Comparison of ENCODE assay signal across 29 cellular contexts in genomic region chr6:24497254-24497989, GRCh38. TPM values are rescaled to one million over a fixed set of nuclear protein-coding genes. Genes with fewer than 3 reads are reported as not detected.
DNase-seq lines count a peak whose midpoint lies in the region; ATAC-seq and TF ChIP-seq lines count a peak whose summit lies in the region.
"Had no signal": no experiment of that assay in that cellular context is flagged by ENCODE, and none has a peak within 500 bp of the region (broad histone marks: within the 10 kb centered on the region; RNA-seq: fewer than 3 reads in every experiment).

No MANE protein-coding gene starts in this region.

- H2AK5ac ChIP-seq in H9 (ENCODE audit: insufficient read length, low read length): no peak overlapping the region

- POLR2A ChIA-PET in CD8-positive, alpha-beta T cell (lab: Charles Lee): no interaction called here
- POLR2A ChIA-PET in naive thymus-derived CD4-positive, alpha-beta T cell (lab: Charles Lee): interaction anchor here (0.7 to 2.1 kb wide), 5 partner anchors 10 to 1473 kb away, joined by 3 to 5 read pairs (median 4); no protein-coding TSS in a partner anchor

- H3K27me3 Mint-ChIP-seq in CD8-positive, alpha-beta T cell (ENCODE audit: low read depth): no peaks in the 10 kb centered on the region
- H3K27me3 Mint-ChIP-seq in naive thymus-derived CD4-positive, alpha-beta T cell: peaks cover 0 to 2% (median 0%) of the 10 kb centered on the region in 5 donors
- H3K27me3 Mint-ChIP-seq in H9 (ENCODE audit: low read depth): peaks cover 34% of the 10 kb centered on the region

- H4K91ac ChIP-seq in H9 (ENCODE audit: insufficient read length, low read depth, low read length): no peak overlapping the region

- no peaks in the 10 kb centered on the region for H3K79me1 ChIP-seq in H9 (ENCODE audit: insufficient read depth, low read depth, low read length, poor library complexity, severe bottlenecking)

- peaks cover 11% of the 10 kb centered on the region for H3K23me2 ChIP-seq in H9 (ENCODE audit: insufficient read length, low read depth, low read length, poor library complexity, severe bottlenecking)

- H4K5ac ChIP-seq in H9 (ENCODE audit: insufficient read length, low read depth, low read length): no peak overlapping the region

- no peak overlapping the region for H2BK15ac ChIP-seq in H9 (ENCODE audit: low read depth, low read length)

- peaks cover 12% of the 10 kb centered on the region for H3K4me1 ChIP-seq in CD8-positive, alpha-beta T cell (ENCODE audit: insufficient read depth, low read length)
- peaks cover 12 to 15% of the 10 kb centered on the region in 2 donors for H3K4me1 ChIP-seq in naive thymus-derived CD4-positive, alpha-beta T cell (ENCODE audit: control insufficient read depth in 2 of 2, insufficient read depth in 2 of 2, low read length in 2 of 2)
- H3K4me1 ChIP-seq in breast epithelium: no peaks in the 10 kb centered on the region
- peaks cover 0 to 20% (median 0%) of the 10 kb centered on the region in 4 donors for H3K4me1 ChIP-seq in right lobe of liver
- H3K4me1 ChIP-seq in H9 (ENCODE audit: insufficient read depth, low read length): peaks cover 2% of the 10 kb centered on the region; the same call in 1 of the 2 replicates
- H3K4me1 ChIP-seq: foreskin keratinocyte had no signal

- no peak overlapping the region for H4K8ac ChIP-seq in H9 (replicated peaks; ENCODE audit: insufficient read length, low read depth, low read length)

- H3K4ac ChIP-seq in H9 (ENCODE audit: low read depth, low read length): no peak overlapping the region

- H3T11ph ChIP-seq in H9 (ENCODE audit: low read length): no peak overlapping the region

- H2AFZ ChIP-seq in H9 (ENCODE audit: low read length): no peak overlapping the region

- ATAC-seq in CD8-positive, alpha-beta T cell: no peak
- ATAC-seq in HG03575 (IDR thresholded peaks at IDR 0.05; ENCODE audit: extremely low read depth, insufficient number of reproducible peaks, low FRiP score, unreplicated experiment) (peak; percentile 35), right lobe of liver (no peak)
- ATAC-seq in naive thymus-derived CD4-positive, alpha-beta T cell: no peak
- ATAC-seq: activated naive CD4-positive, alpha-beta T cell treated with anti-CD3 and anti-CD28 coated beads, Interleukin-2, amount 50 U/mL, for 72 hours; esophagus mucosa; foreskin keratinocyte; heart right ventricle; mucosa of descending colon; sciatic nerve had no signal

- 93% methylated on average over 10 of the region's 11 CpGs for WGBS in right lobe of liver (ENCODE audit: insufficient coverage, low coverage, low lambda C conversion rate, missing lambda C conversion rate)
- WGBS in H9 (ENCODE audit: extremely low coverage, insufficient read length, low lambda C conversion rate): no CpG with 5 or more reads among the region's 11 CpGs

- CTCF ChIA-PET in CD8-positive, alpha-beta T cell (lab: Charles Lee): interaction anchor here (1.1 kb wide), 1 partner anchor 24 kb away, joined by 4 read pairs; no protein-coding TSS in a partner anchor
- CTCF ChIA-PET in naive thymus-derived CD4-positive, alpha-beta T cell (lab: Charles Lee): no interaction called here

- H4K20me1 ChIP-seq in H9 (ENCODE audit: control insufficient read depth, insufficient read depth, insufficient read length): no peaks in the 10 kb centered on the region

- no peak overlapping the region for H3K9ac ChIP-seq in H9 (ENCODE audit: extremely low read depth, insufficient read length, low read length)

- H2BK5ac ChIP-seq in H9 (ENCODE audit: insufficient read length, low read length): no peak overlapping the region

- intact Hi-C loops in CD8-positive, alpha-beta T cell (cut with DNase I, micrococcal nuclease): loop anchor here in 1 of 2 experiments (10.0 kb wide), 1 partner anchor 167 kb away; the partner anchor contains the start of genes ACOT13 and TDP2
- intact Hi-C loops in naive thymus-derived CD4-positive, alpha-beta T cell (cut with micrococcal nuclease): loop anchor here in 1 of 2 donors (5.0 to 10.0 kb wide), 2 partner anchors 150 to 517 kb away; partner anchors contain the start of gene KIAA0319
- intact Hi-C loops in breast epithelium (cut with DNase I; ENCODE audit: low total_unique reads): no loop called here
- intact Hi-C loops in right lobe of liver (cut with DNase I): no loop called here

- no peak overlapping the region for H2BK20ac ChIP-seq in H9 (ENCODE audit: low read depth, low read length, poor library complexity, severe bottlenecking)

- no peak overlapping the region for H3K18ac ChIP-seq in H9 (ENCODE audit: insufficient read length, low read depth, low read length)

- no peak overlapping the region for H3K23ac ChIP-seq in H9 (ENCODE audit: insufficient read length, low read depth, low read length)

- H3K79me2 ChIP-seq in H9 (ENCODE audit: insufficient read depth, low read length): no peaks in the 10 kb centered on the region

- DNase-seq in CD8-positive, alpha-beta T cell: no peak
- DNase-seq in GM13977 (ENCODE audit: low spot score): peak; percentile 45
- DNase-seq in naive thymus-derived CD4-positive, alpha-beta T cell: peak in 2 of 9 donors; percentile 17 to 18
- no peak for DNase-seq in breast epithelium (ENCODE audit: low spot score in 2 of 2)
- DNase-seq in right lobe of liver: no peak
- no peak for DNase-seq in H9
- DNase-seq in stimulated activated CD4-positive, alpha-beta T cell treated with anti-CD3 and anti-CD28 coated beads, Interleukin-2, amount 100 ng/mL, for 48 hours: no peak
- DNase-seq: activated CD4-positive, CD25-positive, alpha-beta regulatory T cell; activated CD8-positive, alpha-beta memory T cell treated with anti-CD3 and anti-CD28 coated beads, Interleukin-2, amount 50 U/mL, for 4 hours; aorta; caudate nucleus; DMS 273 treated with DMSO at 0.1 percent for 48 hours; foreskin keratinocyte; heart right ventricle; kidney glomerular epithelial cell; mucosa of descending colon; NCI-H1105 treated with DMSO at 0.1 percent for 48 hours; NCI-H2029; NCI-H2227 treated with DMSO at 0.1 percent for 48 hours; posterior cingulate gyrus; SIG-M5; stimulated activated CD4-positive, alpha-beta T cell treated with anti-CD3 and anti-CD28 coated beads, Interleukin-12 subunit alpha, Interleukin-12 subunit beta, amount 100 ng/mL, for 4 hours had no signal

- peaks cover 8% of the 10 kb centered on the region for H3K9me3 Mint-ChIP-seq in CD8-positive, alpha-beta T cell
- peaks cover 0 to 9% (median 0%) of the 10 kb centered on the region in 11 donors for H3K9me3 Mint-ChIP-seq in naive thymus-derived CD4-positive, alpha-beta T cell
- H3K9me3 Mint-ChIP-seq in H9: peaks cover 0 to 9% of the 10 kb centered on the region in 2 experiments; a peak in 3 of 5 replicates

- no peak for TF ChIP-seq CTCF in CD8-positive, alpha-beta T cell (IDR thresholded peaks at IDR 0.05)
- TF ChIP-seq CTCF in GM13977 (IDR thresholded peaks at IDR 0.05; ENCODE audit: extremely low read depth, insufficient read depth, missing control alignments) (no peak), breast epithelium (IDR thresholded peaks at IDR 0.05) (no peak), right lobe of liver (IDR thresholded peaks at IDR 0.05) (no peak), H9 (conservative IDR thresholded peaks at IDR 0.05) (no peak)

- H3K4me1 Mint-ChIP-seq in CD8-positive, alpha-beta T cell (ENCODE audit: low read depth): peaks cover 48% of the 10 kb centered on the region
- peaks cover 13 to 53% (median 31%) of the 10 kb centered on the region in 7 donors for H3K4me1 Mint-ChIP-seq in naive thymus-derived CD4-positive, alpha-beta T cell
- peaks cover 26 to 32% of the 10 kb centered on the region in 2 experiments for H3K4me1 Mint-ChIP-seq in H9

- no peak overlapping the region for H3K56ac ChIP-seq in H9 (ENCODE audit: insufficient read length, low read depth, low read length)

- no peak overlapping the region for H2BK12ac ChIP-seq in H9 (ENCODE audit: insufficient read length, low read depth, low read length)

- no peak overlapping the region for H3K14ac ChIP-seq in H9 (ENCODE audit: insufficient read depth, low read length)

- no peak overlapping the region for H2BK120ac ChIP-seq in H9 (ENCODE audit: low read depth, low read length, poor library complexity, severe bottlenecking)

- H3K27ac Mint-ChIP-seq in CD8-positive, alpha-beta T cell: peak overlapping the region; percentile 20
- H3K27ac Mint-ChIP-seq in naive thymus-derived CD4-positive, alpha-beta T cell: peak overlapping the region in 7 of 9 donors; percentile 0 to 36 (median 14)
- no peak overlapping the region for H3K27ac Mint-ChIP-seq in H9
- H3K27ac Mint-ChIP-seq: activated naive CD4-positive, alpha-beta T cell treated with anti-CD3 and anti-CD28 coated beads, Interleukin-2, amount 50 U/mL, for 72 hours; CD14-positive monocyte had no signal

- no peak overlapping the region for H3K4me3 Mint-ChIP-seq in CD8-positive, alpha-beta T cell
- H3K4me3 Mint-ChIP-seq in naive thymus-derived CD4-positive, alpha-beta T cell: peak overlapping the region in 2 of 10 donors; percentile 2 to 36
- no peak overlapping the region for H3K4me3 Mint-ChIP-seq in H9
- H3K4me3 Mint-ChIP-seq: CD14-positive monocyte had no signal

- peaks cover 28% of the 10 kb centered on the region for H3K36me3 Mint-ChIP-seq in CD8-positive, alpha-beta T cell
- peaks cover 0 to 22% (median 17%) of the 10 kb centered on the region in 5 donors for H3K36me3 Mint-ChIP-seq in naive thymus-derived CD4-positive, alpha-beta T cell
- H3K36me3 Mint-ChIP-seq in H9 (ENCODE audit: insufficient read depth in 1 of 3, low read depth in 3 of 3): peaks cover 3 to 15% (median 14%) of the 10 kb centered on the region in 3 experiments; a peak in 6 of 7 replicates
- H3K36me3 Mint-ChIP-seq: CD14-positive monocyte had no signal

- H3K27me3 ChIP-seq in CD8-positive, alpha-beta T cell (ENCODE audit: insufficient read depth, low read length): no peaks in the 10 kb centered on the region
- H3K27me3 ChIP-seq in naive thymus-derived CD4-positive, alpha-beta T cell (ENCODE audit: control insufficient read depth in 2 of 2, insufficient read depth in 2 of 2, low read length in 2 of 2): no peaks in the 10 kb centered on the region
- H3K27me3 ChIP-seq in breast epithelium (no peaks in the 10 kb centered on the region), right lobe of liver (no peaks in the 10 kb centered on the region), H9 (ENCODE audit: insufficient read depth, low read length) (peaks cover 4% of the 10 kb centered on the region; the same call in 1 of the 2 replicates)
- H3K27me3 ChIP-seq: vagina had no signal

- H3K4me3 ChIP-seq in CD8-positive, alpha-beta T cell (ENCODE audit: low read depth, low read length): no peak overlapping the region
- no peak overlapping the region for H3K4me3 ChIP-seq in naive thymus-derived CD4-positive, alpha-beta T cell (ENCODE audit: low read length)
- H3K4me3 ChIP-seq in breast epithelium (no peak overlapping the region), right lobe of liver (no peak overlapping the region)
- H3K4me3 ChIP-seq: heart right ventricle, lung, mucosa of descending colon, vagina had no signal

- no peaks in the 10 kb centered on the region for H3K36me3 ChIP-seq in CD8-positive, alpha-beta T cell (ENCODE audit: insufficient read depth, low read length)
- peaks cover 0 to 6% (median 0%) of the 10 kb centered on the region in 3 experiments for H3K36me3 ChIP-seq in naive thymus-derived CD4-positive, alpha-beta T cell (ENCODE audit: control insufficient read depth in 2 of 3, insufficient read depth in 3 of 3, low read length in 3 of 3)
- no peaks in the 10 kb centered on the region for H3K36me3 ChIP-seq in breast epithelium
- no peaks in the 10 kb centered on the region for H3K36me3 ChIP-seq in right lobe of liver
- H3K36me3 ChIP-seq: vagina had no signal

- TF ChIP-seq POLR2A in breast epithelium (IDR thresholded peaks at IDR 0.05) (no peak), right lobe of liver (IDR thresholded peaks at IDR 0.05) (no peak)

- no peak overlapping the region for H3K4me2 ChIP-seq in H9 (ENCODE audit: insufficient read depth, insufficient read length, low read length)

- H3K27ac ChIP-seq in CD8-positive, alpha-beta T cell (ENCODE audit: low read depth, low read length): no peak overlapping the region
- H3K27ac ChIP-seq in naive thymus-derived CD4-positive, alpha-beta T cell (ENCODE audit: low read depth, low read length): no peak overlapping the region
- H3K27ac ChIP-seq in breast epithelium: no peak overlapping the region
- H3K27ac ChIP-seq in right lobe of liver: no peak overlapping the region
- no peak overlapping the region for H3K27ac ChIP-seq in H9 (ENCODE audit: insufficient read length, low read depth, low read length)
- H3K27ac ChIP-seq: foreskin keratinocyte, heart right ventricle, vagina had no signal

- H3K9me3 ChIP-seq in CD8-positive, alpha-beta T cell (ENCODE audit: low read length): no peaks in the 10 kb centered on the region
- no peaks in the 10 kb centered on the region for H3K9me3 ChIP-seq in naive thymus-derived CD4-positive, alpha-beta T cell (ENCODE audit: control insufficient read depth in 2 of 3, low read length in 3 of 3)
- H3K9me3 ChIP-seq in breast epithelium (no peaks in the 10 kb centered on the region), right lobe of liver (no peaks in the 10 kb centered on the region), H9 (ENCODE audit: control insufficient read depth, low read depth, low read length) (no peaks in the 10 kb centered on the region)
- H3K9me3 ChIP-seq: heart right ventricle, mucosa of descending colon, vagina had no signal

- in situ Hi-C loops in GM13977 (cut with MboI; ENCODE audit: low pct_unique_long_range_greater_than_20kb, low sequenced_read_pairs, unreplicated experiment): no loop called here

RNA-seq across cellular contexts. Expression of gene ALDH5A1, which starts 2.7 kb away (rescaled TPM):
- 1 to 10 TPM; 4.0 to 4.7 TPM for total RNA-seq in CD8-positive, alpha-beta T cell
- 10 to 100 TPM in 2 of 5 experiments, 1 to 10 TPM in 3; 5.7 to 20.6 (median 8.9) TPM for total RNA-seq in naive thymus-derived CD4-positive, alpha-beta T cell
- 10 to 100 TPM; 12.3 to 18.5 TPM for polyA plus RNA-seq in naive thymus-derived CD4-positive, alpha-beta T cell
- total RNA-seq in breast epithelium (1 to 10 TPM; 3.9 to 6.4 (median 6.1) TPM), right lobe of liver (10 to 100 TPM; 24.2 to 71.0 (median 47.2) TPM), H9 (2021) (5.2 and 5.4 TPM in 2 replicates)

RNA-seq across cellular contexts. Expression of gene GPLD1, which starts 8.0 kb away (rescaled TPM):
- total RNA-seq in CD8-positive, alpha-beta T cell: under 1 TPM; 0.19 to 0.73 TPM
- 1 to 10 TPM in 3 of 5 experiments, under 1 TPM in 2; 0.44 to 1.7 (median 1.2) TPM for total RNA-seq in naive thymus-derived CD4-positive, alpha-beta T cell
- under 1 TPM; 0.63 to 0.94 TPM for polyA plus RNA-seq in naive thymus-derived CD4-positive, alpha-beta T cell
- total RNA-seq in breast epithelium (1 to 10 TPM; 1.3 to 7.7 (median 2.5) TPM), right lobe of liver (10 to 100 TPM; 19.9 to 53.0 (median 38.9) TPM), H9 (2021) (7.5 and 8.0 TPM in 2 replicates)
- polyA plus RNA-seq: CD14-positive monocyte, foreskin keratinocyte had no signal

Comparison
In these comparisons a context has a peak if more than half of its experiments do, and no peak if none do; other contexts are left out.
1. H3K27ac Mint-ChIP-seq: peak in CD8-positive, alpha-beta T cell (single experiment) and naive thymus-derived CD4-positive, alpha-beta T cell (7 of 9); none in H9 (0 of 3).